Comparison of ENCODE assay signal across 16 cellular contexts in genomic region chr13:47252627-47253026, GRCh38.
"Had no signal": no experiment of that assay in that cellular context is flagged by ENCODE, and none has a peak within 500 bp of the region (broad histone marks: within the 10 kb centered on the region; RNA-seq: fewer than 3 reads in every experiment).

No MANE protein-coding gene starts in this region.

- H3K9me3 Mint-ChIP-seq: stimulated activated memory B cell treated with anti-CD40 and anti-IgM and Interleukin-4, amounts not matched to agents 10 μg/mL and 1 μg/mL and 100 μg/mL, for 72 hours had no signal

- H3K9me3 ChIP-seq: neutrophil had no signal

- H3K27me3 ChIP-seq: neutrophil had no signal

- H3K27me3 Mint-ChIP-seq: stimulated activated memory B cell treated with anti-CD40 and anti-IgM and Interleukin-4, amounts not matched to agents 10 μg/mL and 1 μg/mL and 100 μg/mL, for 72 hours had no signal

- H3K36me3 Mint-ChIP-seq: activated naive CD8-positive, alpha-beta T cell; immature natural killer cell; natural killer cell; stimulated activated memory B cell treated with anti-CD40 and anti-IgM and Interleukin-4, amounts not matched to agents 10 μg/mL and 1 μg/mL and 100 μg/mL, for 72 hours had no signal

- H3K4me3 Mint-ChIP-seq: activated naive CD8-positive, alpha-beta T cell; immature natural killer cell; natural killer cell; stimulated activated memory B cell treated with anti-CD40 and anti-IgM and Interleukin-4, amounts not matched to agents 10 μg/mL and 1 μg/mL and 100 μg/mL, for 72 hours had no signal

- H3K4me1 ChIP-seq: parathyroid adenoma had no signal

- DNase-seq: activated CD4-positive, alpha-beta T cell treated with anti-CD3 and anti-CD28 coated beads, Interleukin-2, amount 50 U/mL, for 1 hour; activated CD8-positive, alpha-beta memory T cell treated with anti-CD3 and anti-CD28 coated beads for 24 hours; activated gamma-delta T cell treated with Interleukin-2 at 50 U/mL for 16 hours; amygdala; immature natural killer cell; mesendoderm; natural killer cell; stimulated activated CD4-positive, alpha-beta T cell treated with anti-CD3 and anti-CD28 coated beads, Interleukin-2, amount 100 ng/mL, for 48 hours; substantia nigra; trophoblast cell had no signal

- H3K27ac ChIP-seq: epithelial cell of prostate, neutrophil, parathyroid adenoma had no signal

- H3K36me3 ChIP-seq: neutrophil had no signal

- H3K4me1 Mint-ChIP-seq: immature natural killer cell; natural killer cell; stimulated activated memory B cell treated with anti-CD40 and anti-IgM and Interleukin-4, amounts not matched to agents 10 μg/mL and 1 μg/mL and 100 μg/mL, for 72 hours had no signal

- ATAC-seq: activated CD4-positive, CD25-positive, alpha-beta regulatory T cell treated with anti-CD3 and anti-CD28 coated beads, Interleukin-2, amount 50 U/mL, for 24 hours; natural killer cell; stimulated activated memory B cell treated with anti-CD40 and anti-IgM and Interleukin-4, amounts not matched to agents 10 μg/mL and 1 μg/mL and 100 μg/mL, for 72 hours had no signal

- H3K27ac Mint-ChIP-seq: activated naive CD8-positive, alpha-beta T cell; immature natural killer cell; natural killer cell; stimulated activated memory B cell treated with anti-CD40 and anti-IgM and Interleukin-4, amounts not matched to agents 10 μg/mL and 1 μg/mL and 100 μg/mL, for 72 hours had no signal
